In the genomic region with DNA sequence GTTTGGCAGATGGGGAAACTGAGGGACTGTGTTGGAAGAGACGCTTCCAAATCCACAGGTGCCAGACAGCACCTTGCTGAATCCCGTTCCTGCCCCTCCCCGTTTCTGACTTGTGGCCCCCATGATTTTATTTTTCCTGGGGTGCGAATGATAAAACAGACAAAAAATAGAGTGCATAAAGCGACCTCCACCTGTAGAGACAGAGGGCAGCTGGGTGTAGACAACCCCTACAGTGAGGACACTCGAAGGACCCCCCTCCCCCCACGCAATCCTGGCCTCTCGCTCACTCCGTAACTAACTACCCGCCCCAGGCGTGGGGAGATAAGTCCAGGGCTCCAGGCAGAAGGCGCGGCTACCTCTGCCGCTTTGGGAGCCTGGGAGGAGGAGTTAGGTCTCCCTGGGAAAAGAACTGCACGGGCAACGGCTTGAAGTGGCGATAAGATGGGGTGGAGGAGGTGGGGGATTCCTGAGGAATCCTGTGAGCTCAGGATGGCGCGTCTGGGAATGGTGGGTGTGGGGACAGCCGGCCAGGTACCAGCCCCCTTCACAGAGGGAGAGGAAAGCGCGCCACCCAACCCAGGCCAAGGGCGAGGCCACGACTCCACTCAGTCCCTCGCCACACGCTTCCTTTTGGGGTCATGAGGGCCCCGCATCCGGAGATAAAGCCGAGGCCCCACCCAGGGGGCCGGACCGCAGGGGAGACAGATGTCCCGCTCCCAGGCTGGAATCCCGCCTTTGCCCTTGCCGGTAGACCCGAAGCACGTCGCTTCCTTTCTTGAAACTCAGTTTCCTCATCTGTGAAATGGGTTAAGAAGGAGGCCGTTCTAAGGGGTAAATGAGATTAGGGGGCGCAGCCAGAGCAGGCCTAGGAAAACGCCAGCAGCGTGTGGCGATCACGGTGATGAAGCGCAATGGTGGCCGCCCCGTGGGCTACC, we compare ENCODE assay signal across 8 cellular contexts. TPM values are rescaled to one million over a fixed set of nuclear protein-coding genes. Genes with fewer than 3 reads are reported as not detected.
DNase-seq lines count a peak whose midpoint lies in the region; ATAC-seq and TF ChIP-seq lines count a peak whose summit lies in the region.

No MANE protein-coding gene starts in this region.

- H3K4me1 Mint-ChIP-seq in HFFc6 (ENCODE audit: low read depth): peaks cover 32% of the 10 kb centered on the region
- H3K4me1 Mint-ChIP-seq in activated T-cell treated with anti-CD3 and anti-CD28 coated beads, Interleukin-2, amount 50 U/mL, for 72 hours (ENCODE audit: low read depth): peaks cover 40% of the 10 kb centered on the region
- H3K4me1 Mint-ChIP-seq in natural killer cell treated with Interleukin-12 subunit alpha and Interleukin-12 subunit beta and Interleukin-15 and Interleukin-18, amount 100 ng/mL, for 72 hours (ENCODE audit: low read depth in 2 of 2): peaks cover 41 to 49% of the 10 kb centered on the region in 2 donors

- H3K36me3 Mint-ChIP-seq in HFFc6 (ENCODE audit: low read depth): no peaks in the 10 kb centered on the region
- peaks cover 0 to 2% of the 10 kb centered on the region in 2 donors for H3K36me3 Mint-ChIP-seq in activated T-cell treated with anti-CD3 and anti-CD28 coated beads, Interleukin-2, amount 50 U/mL, for 72 hours (ENCODE audit: insufficient read depth in 2 of 2)
- H3K36me3 Mint-ChIP-seq in natural killer cell treated with Interleukin-12 subunit alpha and Interleukin-12 subunit beta and Interleukin-15 and Interleukin-18, amount 100 ng/mL, for 72 hours: no peaks in the 10 kb centered on the region

- H3K4me3 ChIP-seq in fibroblast of pulmonary artery (replicated peaks; ENCODE audit: low read depth, low read length): peak overlapping the region; percentile 80

- H3K9me3 Mint-ChIP-seq in HFFc6: no peaks in the 10 kb centered on the region
- H3K9me3 Mint-ChIP-seq in activated T-cell treated with anti-CD3 and anti-CD28 coated beads, Interleukin-2, amount 50 U/mL, for 72 hours: no peaks in the 10 kb centered on the region
- H3K9me3 Mint-ChIP-seq in natural killer cell treated with Interleukin-12 subunit alpha and Interleukin-12 subunit beta and Interleukin-15 and Interleukin-18, amount 100 ng/mL, for 72 hours: no peaks in the 10 kb centered on the region

- H3K27me3 Mint-ChIP-seq in HFFc6 (ENCODE audit: insufficient read depth): no peaks in the 10 kb centered on the region; the same call in 1 of the 2 replicates
- H3K27me3 Mint-ChIP-seq in activated T-cell treated with anti-CD3 and anti-CD28 coated beads, Interleukin-2, amount 50 U/mL, for 72 hours (ENCODE audit: low read depth): peaks cover 15% of the 10 kb centered on the region
- no peaks in the 10 kb centered on the region for H3K27me3 Mint-ChIP-seq in natural killer cell treated with Interleukin-12 subunit alpha and Interleukin-12 subunit beta and Interleukin-15 and Interleukin-18, amount 100 ng/mL, for 72 hours

- TF ChIP-seq CTCF in HFFc6 (IDR thresholded peaks at IDR 0.05): no peak
- TF ChIP-seq CTCF in fibroblast of pulmonary artery (IDR thresholded peaks at IDR 0.05; ENCODE audit: low read length, missing control alignments): no peak

- DNase-seq in NCI-H1436 (lab: John Stamatoyannopoulos, UW) (peak; percentile 25), NCI-H1436 treated with DMSO at 0.1 percent for 48 hours (lab: John Stamatoyannopoulos, UW) (no peak), HFFc6 (peak; percentile 83), NCI-H748 (lab: John Stamatoyannopoulos, UW; ENCODE audit: unreplicated experiment) (peak; percentile 67), fibroblast of pulmonary artery (ENCODE audit: low read depth) (peak; percentile 84), GM19240 (ENCODE audit: insufficient read length, low spot score) (no peak)
- peak; percentile 62 to 69 for DNase-seq in activated T-cell treated with anti-CD3 and anti-CD28 coated beads, Interleukin-2, amount 50 U/mL, for 72 hours
- peak; percentile 81 for DNase-seq in natural killer cell treated with Interleukin-12 subunit alpha and Interleukin-12 subunit beta and Interleukin-15 and Interleukin-18, amount 100 ng/mL, for 72 hours (ENCODE audit: low spot score)

- ATAC-seq in activated T-cell treated with anti-CD3 and anti-CD28 coated beads, Interleukin-2, amount 50 U/mL, for 72 hours (replicated peaks in 1 of 2): peak in 1 of 2 donors; percentile 12
- ATAC-seq in natural killer cell treated with Interleukin-12 subunit alpha and Interleukin-12 subunit beta and Interleukin-15 and Interleukin-18, amount 100 ng/mL, for 72 hours: peak; percentile 41

- H3K4me3 Mint-ChIP-seq in HFFc6: peak overlapping the region; percentile 94
- peak overlapping the region; percentile 89 to 90 for H3K4me3 Mint-ChIP-seq in activated T-cell treated with anti-CD3 and anti-CD28 coated beads, Interleukin-2, amount 50 U/mL, for 72 hours
- H3K4me3 Mint-ChIP-seq in natural killer cell treated with Interleukin-12 subunit alpha and Interleukin-12 subunit beta and Interleukin-15 and Interleukin-18, amount 100 ng/mL, for 72 hours: peak overlapping the region; percentile 85

- peak overlapping the region; percentile 98 for H3K27ac Mint-ChIP-seq in HFFc6
- H3K27ac Mint-ChIP-seq in activated T-cell treated with anti-CD3 and anti-CD28 coated beads, Interleukin-2, amount 50 U/mL, for 72 hours: peak overlapping the region; percentile 79
- peak overlapping the region; percentile 89 to 95 for H3K27ac Mint-ChIP-seq in natural killer cell treated with Interleukin-12 subunit alpha and Interleukin-12 subunit beta and Interleukin-15 and Interleukin-18, amount 100 ng/mL, for 72 hours

RNA-seq across cellular contexts. Expression of gene CTDSP1, which starts 1.9 kb away (rescaled TPM):
- total RNA-seq in HFFc6 (2021; fragmentation: NEBNext Ultra II Directional; extraction: Animal tissue kit (Norgen Biotek cat#: 25700)): 10 to 100 TPM; 72.0 to 82.0 (median 75.5) TPM
- 10 to 100 TPM; 76.7 to 79.0 TPM for total RNA-seq in activated T-cell treated with anti-CD3 and anti-CD28 coated beads, Interleukin-2, amount 50 U/mL, for 72 hours
- 100 to 1,000 TPM in 1 of 2 donors, 10 to 100 TPM in 1; 92.5 to 106 TPM for total RNA-seq in natural killer cell treated with Interleukin-12 subunit alpha and Interleukin-12 subunit beta and Interleukin-15 and Interleukin-18, amount 100 ng/mL, for 72 hours

RNA-seq across cellular contexts. Expression of gene SLC11A1, which starts 15.7 kb away (rescaled TPM):
- under 1 TPM; 0.05 to 0.16 (median 0.11) TPM for total RNA-seq in HFFc6 (2021; fragmentation: NEBNext Ultra II Directional; extraction: Animal tissue kit (Norgen Biotek cat#: 25700))
- under 1 TPM in 1 of 2 donors, not detected in 1; 0.19 TPM for total RNA-seq in activated T-cell treated with anti-CD3 and anti-CD28 coated beads, Interleukin-2, amount 50 U/mL, for 72 hours
- total RNA-seq in natural killer cell treated with Interleukin-12 subunit alpha and Interleukin-12 subunit beta and Interleukin-15 and Interleukin-18, amount 100 ng/mL, for 72 hours: under 1 TPM in 1 of 2 donors, not detected in 1; 0.11 TPM

RNA-seq across cellular contexts. Expression of gene VIL1, which starts 21.2 kb away (rescaled TPM):
- total RNA-seq in HFFc6 (2021; fragmentation: NEBNext Ultra II Directional; extraction: Animal tissue kit (Norgen Biotek cat#: 25700)): not detected
- total RNA-seq in activated T-cell treated with anti-CD3 and anti-CD28 coated beads, Interleukin-2, amount 50 U/mL, for 72 hours: not detected
- under 1 TPM in 1 of 2 donors, not detected in 1; 0.10 TPM for total RNA-seq in natural killer cell treated with Interleukin-12 subunit alpha and Interleukin-12 subunit beta and Interleukin-15 and Interleukin-18, amount 100 ng/mL, for 72 hours

RNA-seq across cellular contexts. Expression of gene CATIP, which starts 41.1 kb away (rescaled TPM):
- total RNA-seq in HFFc6 (2021; fragmentation: NEBNext Ultra II Directional; extraction: Animal tissue kit (Norgen Biotek cat#: 25700)): not detected
- total RNA-seq in activated T-cell treated with anti-CD3 and anti-CD28 coated beads, Interleukin-2, amount 50 U/mL, for 72 hours: not detected
- total RNA-seq in natural killer cell treated with Interleukin-12 subunit alpha and Interleukin-12 subunit beta and Interleukin-15 and Interleukin-18, amount 100 ng/mL, for 72 hours: not detected

Comparison
In these comparisons a context has a peak if more than half of its experiments do, and no peak if none do; other contexts are left out.
1. DNase-seq: peak in NCI-H1436 (single experiment), HFFc6 (single experiment), NCI-H748 (single experiment), activated T-cell treated with anti-CD3 and anti-CD28 coated beads, Interleukin-2, amount 50 U/mL, for 72 hours (2 of 2), fibroblast of pulmonary artery (single experiment) and natural killer cell treated with Interleukin-12 subunit alpha and Interleukin-12 subunit beta and Interleukin-15 and Interleukin-18, amount 100 ng/mL, for 72 hours (single experiment); none in NCI-H1436 treated with DMSO at 0.1 percent for 48 hours (single experiment) and GM19240 (single experiment).
2. Peak in every context shown above with its lines, with median percentiles within 50 percentile points of each other: H3K27ac Mint-ChIP-seq and H3K4me3 Mint-ChIP-seq.